8 cellular contexts compared by ENCODE assay signal in genomic region chr15:99371180-99372103, GRCh38.
DNase-seq lines count a peak whose midpoint lies in the region; ATAC-seq and TF ChIP-seq lines count a peak whose summit lies in the region.

No MANE protein-coding gene starts in this region.

- no peaks in the 10 kb centered on the region for H3K36me3 ChIP-seq in MG63

- H3K4me3 ChIP-seq in MG63: no peak overlapping the region

- peak; percentile 86 for ATAC-seq in natural killer cell treated with Interleukin-12 subunit alpha and Interleukin-12 subunit beta and Interleukin-15 and Interleukin-18, amount 100 ng/mL, for 72 hours
- no peak for ATAC-seq in natural killer cell
- peak; percentile 66 for ATAC-seq in HG03025 (IDR thresholded peaks at IDR 0.05; ENCODE audit: low FRiP score, unreplicated experiment)

- no peaks in the 10 kb centered on the region for H3K27me3 ChIP-seq in MG63

- peak overlapping the region; percentile 64 for H3K4me3 Mint-ChIP-seq in natural killer cell treated with Interleukin-12 subunit alpha and Interleukin-12 subunit beta and Interleukin-15 and Interleukin-18, amount 100 ng/mL, for 72 hours
- no peak overlapping the region for H3K4me3 Mint-ChIP-seq in natural killer cell
- H3K4me3 Mint-ChIP-seq in activated naive CD8-positive, alpha-beta T cell: peak overlapping the region; percentile 30
- no peak overlapping the region for H3K4me3 Mint-ChIP-seq in progenitor cell of endocrine pancreas (ENCODE audit: low read depth)

- no peak for TF ChIP-seq CTCF in natural killer cell (IDR thresholded peaks at IDR 0.05)
- TF ChIP-seq CTCF in progenitor cell of endocrine pancreas (IDR thresholded peaks at IDR 0.05; ENCODE audit: unreplicated experiment): no peak

- no peaks in the 10 kb centered on the region for H3K27me3 Mint-ChIP-seq in natural killer cell treated with Interleukin-12 subunit alpha and Interleukin-12 subunit beta and Interleukin-15 and Interleukin-18, amount 100 ng/mL, for 72 hours
- H3K27me3 Mint-ChIP-seq in natural killer cell (ENCODE audit: low read depth in 2 of 2) (no peaks in the 10 kb centered on the region), progenitor cell of endocrine pancreas (no peaks in the 10 kb centered on the region)
- no peaks in the 10 kb centered on the region for H3K27me3 Mint-ChIP-seq in activated naive CD8-positive, alpha-beta T cell

- intact Hi-C loops in natural killer cell (cut with micrococcal nuclease): no loop called here

- peak overlapping the region; percentile 80 to 86 for H3K27ac Mint-ChIP-seq in natural killer cell treated with Interleukin-12 subunit alpha and Interleukin-12 subunit beta and Interleukin-15 and Interleukin-18, amount 100 ng/mL, for 72 hours
- H3K27ac Mint-ChIP-seq in natural killer cell: no peak overlapping the region
- H3K27ac Mint-ChIP-seq in activated naive CD8-positive, alpha-beta T cell: peak overlapping the region; percentile 29
- H3K27ac Mint-ChIP-seq in progenitor cell of endocrine pancreas: no peak overlapping the region

- peaks cover 12% of the 10 kb centered on the region for H3K9me3 Mint-ChIP-seq in natural killer cell treated with Interleukin-12 subunit alpha and Interleukin-12 subunit beta and Interleukin-15 and Interleukin-18, amount 100 ng/mL, for 72 hours
- H3K9me3 Mint-ChIP-seq in natural killer cell (peaks cover 4 to 12% of the 10 kb centered on the region in 2 donors), progenitor cell of endocrine pancreas (ENCODE audit: low read depth) (peaks cover 20% of the 10 kb centered on the region)
- peaks cover 23% of the 10 kb centered on the region for H3K9me3 Mint-ChIP-seq in activated naive CD8-positive, alpha-beta T cell (ENCODE audit: low read depth)

- H3K36me3 Mint-ChIP-seq in natural killer cell treated with Interleukin-12 subunit alpha and Interleukin-12 subunit beta and Interleukin-15 and Interleukin-18, amount 100 ng/mL, for 72 hours: peaks cover 42% of the 10 kb centered on the region
- H3K36me3 Mint-ChIP-seq in natural killer cell (peaks cover 28% of the 10 kb centered on the region), progenitor cell of endocrine pancreas (ENCODE audit: insufficient read depth) (peaks cover 36% of the 10 kb centered on the region)
- peaks cover 25% of the 10 kb centered on the region for H3K36me3 Mint-ChIP-seq in activated naive CD8-positive, alpha-beta T cell

- H3K4me1 Mint-ChIP-seq in natural killer cell treated with Interleukin-12 subunit alpha and Interleukin-12 subunit beta and Interleukin-15 and Interleukin-18, amount 100 ng/mL, for 72 hours (ENCODE audit: low read depth in 2 of 2): peaks cover 35% of the 10 kb centered on the region in 2 donors
- H3K4me1 Mint-ChIP-seq in natural killer cell (peaks cover 0 to 11% of the 10 kb centered on the region in 2 donors), progenitor cell of endocrine pancreas (ENCODE audit: low read depth) (no peaks in the 10 kb centered on the region)
- H3K4me1 Mint-ChIP-seq in activated naive CD8-positive, alpha-beta T cell (ENCODE audit: low read depth): peaks cover 14% of the 10 kb centered on the region

- no peak for DNase-seq in natural killer cell treated with Interleukin-12 subunit alpha and Interleukin-12 subunit beta and Interleukin-15 and Interleukin-18, amount 100 ng/mL, for 72 hours (ENCODE audit: low spot score)
- DNase-seq in natural killer cell (no peak), progenitor cell of endocrine pancreas (ENCODE audit: low spot score, unreplicated experiment) (no peak), MG63 (no peak), G401 (ENCODE audit: low spot score) (no peak), hepatic stellate cell (ENCODE audit: low spot score) (no peak)

- in situ Hi-C loops in G401 (cut with HindIII; ENCODE audit: low sequenced_read_pairs): no loop called here

- H3K9me3 ChIP-seq in MG63: peaks cover 8% of the 10 kb centered on the region

Comparison
In these comparisons a context has a peak if more than half of its experiments do, and no peak if none do; other contexts are left out.
1. ATAC-seq: peak in natural killer cell treated with Interleukin-12 subunit alpha and Interleukin-12 subunit beta and Interleukin-15 and Interleukin-18, amount 100 ng/mL, for 72 hours (2 of 2) and HG03025 (single experiment); none in natural killer cell (0 of 3).
2. H3K27ac Mint-ChIP-seq: peak in natural killer cell treated with Interleukin-12 subunit alpha and Interleukin-12 subunit beta and Interleukin-15 and Interleukin-18, amount 100 ng/mL, for 72 hours (2 of 2) and activated naive CD8-positive, alpha-beta T cell (single experiment); none in natural killer cell (0 of 2) and progenitor cell of endocrine pancreas (single experiment).
3. H3K4me3 Mint-ChIP-seq: peak in natural killer cell treated with Interleukin-12 subunit alpha and Interleukin-12 subunit beta and Interleukin-15 and Interleukin-18, amount 100 ng/mL, for 72 hours (single experiment) and activated naive CD8-positive, alpha-beta T cell (single experiment); none in natural killer cell (single experiment) and progenitor cell of endocrine pancreas (single experiment).